Comparison of ENCODE assay signal across 11 cellular contexts in the genomic region with DNA sequence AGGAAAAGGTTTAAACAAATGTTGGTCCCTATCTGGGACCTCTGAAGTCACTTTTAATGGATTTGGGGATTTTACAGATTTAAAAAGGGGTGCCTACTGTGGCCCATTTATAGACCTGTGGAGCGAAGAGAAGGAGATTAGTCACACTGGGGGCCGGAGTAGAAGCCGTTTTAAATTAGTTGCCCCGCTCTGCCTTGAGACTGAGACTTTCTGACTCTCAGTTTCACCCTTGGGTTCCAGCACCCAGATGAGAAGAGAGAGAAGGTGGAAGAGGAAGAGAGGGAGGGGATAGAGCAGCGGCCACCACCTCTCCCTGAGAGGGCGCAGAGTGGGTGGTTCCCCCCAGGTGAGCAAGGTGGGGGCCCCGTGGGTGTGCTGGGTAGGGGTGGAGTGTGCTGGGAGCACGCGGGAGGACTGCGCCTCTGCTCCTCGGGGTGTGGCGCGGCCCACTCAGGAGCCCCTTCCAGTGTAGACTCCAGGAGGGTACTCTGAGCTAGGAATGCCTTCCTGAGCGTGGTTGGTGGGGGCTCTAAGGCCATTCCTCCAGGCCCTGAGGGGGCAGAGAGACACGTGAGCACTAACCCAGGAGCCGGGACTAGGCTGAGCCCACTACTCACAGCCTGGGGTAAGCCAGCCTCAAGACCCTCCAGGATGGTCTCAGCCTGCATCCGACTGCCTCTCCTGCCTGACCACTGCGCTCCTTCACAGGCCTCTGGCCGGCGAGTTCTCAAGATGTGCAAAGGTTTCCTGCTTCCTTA. TPM values are rescaled to one million over a fixed set of nuclear protein-coding genes. Genes with fewer than 3 reads are reported as not detected.
DNase-seq lines count a peak whose midpoint lies in the region; ATAC-seq, FAIRE-seq and TF ChIP-seq lines count a peak whose summit lies in the region.
"Had no signal": no experiment of that assay in that cellular context is flagged by ENCODE, and none has a peak within 500 bp of the region (broad histone marks: within the 10 kb centered on the region; RNA-seq: fewer than 3 reads in every experiment).

No MANE protein-coding gene starts in this region.

- no peaks in the 10 kb centered on the region for H3K79me2 ChIP-seq in GM23248 (ENCODE audit: insufficient read depth)

- no peak for FAIRE-seq in A549 (lab: Jason Lieb, UNC)

- in situ Hi-C loops in GM23248 (cut with MboI) = loop anchor here (5.0 to 25.0 kb wide), 2 partner anchors 106 to 559 kb away; a partner anchor contains a TSS

- no peak overlapping the region for H3K27ac Mint-ChIP-seq in activated naive CD8-positive, alpha-beta T cell treated with anti-CD3 and anti-CD28 coated beads, Interleukin-2, amount 10 ng/mL, durations not matched to agents 7 days and 5 days

- no peak for TF ChIP-seq POLR2A in A549 (IDR thresholded peaks at IDR 0.05; ENCODE audit: low read length)

- no peaks in the 10 kb centered on the region for H3K9me3 ChIP-seq in A549
- no peaks in the 10 kb centered on the region for H3K9me3 ChIP-seq in GM23248 (ENCODE audit: low read depth)
- H3K9me3 ChIP-seq: Caco-2 had no signal

- H3K4me2 ChIP-seq in A549 = peak overlapping the region; percentile 95
- H3K4me2 ChIP-seq in GM23248 (ENCODE audit: unreplicated experiment) = peak overlapping the region; percentile 75

- DNase-seq in A549 (ENCODE audit: low read depth in 1 of 2, low spot score in 1 of 2) (no peak), GM23248 (no peak), mesenteric fat pad (ENCODE audit: low spot score) (peak; percentile 85)
- DNase-seq in activated naive CD8-positive, alpha-beta T cell treated with anti-CD3 and anti-CD28 coated beads, Interleukin-2, amount 10 ng/mL, durations not matched to agents 7 days and 5 days = no peak
- DNase-seq: Caco-2, foreskin melanocyte, SW 1271 had no signal

- H3K36me3 ChIP-seq in GM23248 (ENCODE audit: low read depth) = no peaks in the 10 kb centered on the region

- H4K20me1 ChIP-seq in GM23248 (ENCODE audit: insufficient read depth) = no peaks in the 10 kb centered on the region

- no peak for TF ChIP-seq CTCF in A549 (IDR thresholded peaks at IDR 0.05)

- H2AFZ ChIP-seq in GM23248 = no peak overlapping the region

- H3K4me1 Mint-ChIP-seq in activated naive CD8-positive, alpha-beta T cell treated with anti-CD3 and anti-CD28 coated beads, Interleukin-2, amount 10 ng/mL, durations not matched to agents 7 days and 5 days = peaks cover 5% of the 10 kb centered on the region

- H3K9me2 ChIP-seq in GM23248 (ENCODE audit: insufficient read depth) = no peaks in the 10 kb centered on the region

- POLR2A ChIA-PET in A549 (lab: Yijun Ruan, JAX) = no interaction called here
- POLR2A ChIA-PET in activated naive CD8-positive, alpha-beta T cell treated with anti-CD3 and anti-CD28 coated beads, Interleukin-2, amount 10 ng/mL, durations not matched to agents 7 days and 5 days (lab: Charles Lee) = no interaction called here

- 69% methylated on average over 19 of the region's 20 CpGs for WGBS in A549 (ENCODE audit: missing lambda C conversion rate)
- WGBS in GM23248 (ENCODE audit: low coverage in 1 of 2, low lambda C conversion rate in 2 of 2, missing lambda C conversion rate in 2 of 2), 2 experiments = 82 to 83% methylated on average over 20 of the region's 20 CpGs

- H3K4me3 ChIP-seq in A549 (no peak overlapping the region; the same call in 2 of the 3 replicates), GM23248 (0 out of 2 replicates have a peak overlapping the region, but pooled peaks have one; percentile 66)

- TF ChIP-seq RAD21 in A549 (conservative IDR thresholded peaks at IDR 0.05 in 1 of 2, IDR thresholded peaks at IDR 0.05 in 1 of 2) = no peak

- H3K27me3 Mint-ChIP-seq in activated naive CD8-positive, alpha-beta T cell treated with anti-CD3 and anti-CD28 coated beads, Interleukin-2, amount 10 ng/mL, durations not matched to agents 7 days and 5 days = peaks cover 31% of the 10 kb centered on the region

- no peak overlapping the region for H3K9ac ChIP-seq in GM23248

- ATAC-seq in A549 (no peak), HG02678 (IDR thresholded peaks at IDR 0.05; ENCODE audit: unreplicated experiment) (no peak), GM21576 (IDR thresholded peaks at IDR 0.05; ENCODE audit: unreplicated experiment) (no peak), GM19397 (IDR thresholded peaks at IDR 0.05; ENCODE audit: unreplicated experiment) (no peak), GM18517 (IDR thresholded peaks at IDR 0.05; ENCODE audit: unreplicated experiment) (no peak)
- ATAC-seq in activated naive CD8-positive, alpha-beta T cell treated with anti-CD3 and anti-CD28 coated beads, Interleukin-2, amount 10 ng/mL, durations not matched to agents 7 days and 5 days (ENCODE audit: low read depth) = no peak

- H3K4me1 ChIP-seq in A549 (no peaks in the 10 kb centered on the region), GM23248 (ENCODE audit: insufficient read depth) (0 out of 2 replicates have a peak, but pooled peaks cover 8% of the 10 kb centered on the region)
- H3K4me1 ChIP-seq: Caco-2 had no signal

- H3K9me3 Mint-ChIP-seq in activated naive CD8-positive, alpha-beta T cell treated with anti-CD3 and anti-CD28 coated beads, Interleukin-2, amount 10 ng/mL, durations not matched to agents 7 days and 5 days = no peaks in the 10 kb centered on the region

- TF ChIP-seq EP300 in A549 (IDR thresholded peaks at IDR 0.05) = no peak

- H3K4me3 Mint-ChIP-seq in activated naive CD8-positive, alpha-beta T cell treated with anti-CD3 and anti-CD28 coated beads, Interleukin-2, amount 10 ng/mL, durations not matched to agents 7 days and 5 days = peak overlapping the region; percentile 63

- no peaks in the 10 kb centered on the region for H3K27me3 ChIP-seq in GM23248 (replicated peaks; ENCODE audit: insufficient read depth)

- H3K36me3 Mint-ChIP-seq in activated naive CD8-positive, alpha-beta T cell treated with anti-CD3 and anti-CD28 coated beads, Interleukin-2, amount 10 ng/mL, durations not matched to agents 7 days and 5 days = no peaks in the 10 kb centered on the region

- H3F3A ChIP-seq in GM23248 (ENCODE audit: insufficient read depth) = no peaks in the 10 kb centered on the region

- CTCF ChIA-PET in A549 (lab: Yijun Ruan, JAX) = interaction anchor here (0.7 to 5.1 kb wide), 8 partner anchors 17 to 483 kb away, joined by 3 to 49 read pairs (median 6); no protein-coding TSS in a partner anchor

- H3K27ac ChIP-seq in A549 = no peak overlapping the region
- no peak overlapping the region for H3K27ac ChIP-seq in GM23248

TF ChIP-seq in A549, 52 proteins besides CTCF, POLR2A, EP300 and RAD21:
- TF ChIP-seq HEYL (CRISPR knock-in tag; IDR thresholded peaks at IDR 0.05) (no peak), HDAC2 (IDR thresholded peaks at IDR 0.05) (no peak), MAFK (IDR thresholded peaks at IDR 0.05; ENCODE audit: partially characterized antibody) (no peak), EHMT2 (IDR thresholded peaks at IDR 0.05; ENCODE audit: low read depth) (no peak), RCOR1 (IDR thresholded peaks at IDR 0.05; ENCODE audit: low read depth, low read length) (no peak)

RNA-seq across cellular contexts. Expression of a gene that starts 32.6 kb away (rescaled TPM):
- polyA plus RNA-seq in A549 (2011; rRNA removed) = 2.5 and 3.7 TPM in 2 replicates
- 2.6 and 3.0 TPM in 2 replicates for polyA plus RNA-seq in A549 (2012; cell fraction: cytosol; rRNA removed)
- 1.8 and 2.3 TPM in 2 replicates for polyA plus RNA-seq in A549 (2012; cell fraction: nucleus; rRNA removed)
- polyA plus RNA-seq in A549 (2017; fragmentation: RNase III; extraction: RNeasy Plus Mini Kit Qiagen cat#74134 plus additional on column Dnase treatment) = 2.4 to 3.4 TPM (median 2.6 TPM) in 3 replicates
- 4.1 and 6.9 TPM in 2 replicates for polyA minus RNA-seq in A549 (2011; rRNA and poly(A)+ RNA removed)
- 0.38 and 0.76 TPM in 2 replicates for total RNA-seq in GM23248 (2014; rRNA removed; shearing (Covaris generic))
- polyA plus RNA-seq in GM23248 (2016; fragmentation: Nextera tagmentation; extraction: Ambion mirVana) = 0.59 and 0.67 TPM in 2 replicates
- under 1 TPM; 0.39 to 0.40 TPM for total RNA-seq in activated naive CD8-positive, alpha-beta T cell treated with anti-CD3 and anti-CD28 coated beads, Interleukin-2, amount 10 ng/mL, durations not matched to agents 7 days and 5 days
- total RNA-seq in mesenteric fat pad = 64.8 TPM

Comparison
In these comparisons a context has a peak if more than half of its experiments do, and no peak if none do; other contexts are left out.
1. RNA of a gene that starts 32.6 kb away (total RNA-seq): 64.8 TPM in mesenteric fat pad (single experiment); 0.38 to 0.76 TPM in GM23248 and 0.39 to 0.40 TPM in activated naive CD8-positive, alpha-beta T cell treated with anti-CD3 and anti-CD28 coated beads, Interleukin-2, amount 10 ng/mL, durations not matched to agents 7 days and 5 days; every median in the first group is over 10 times any median in the second.